2 cellular contexts compared by ENCODE assay signal in genomic region chr19:41363371-41363752, GRCh38.
TF ChIP-seq lines count a peak whose summit lies in the region.

No MANE protein-coding gene starts in this region.

TF ChIP-seq in SK-N-SH, 30 proteins besides CTCF, POLR2A, EP300 and RAD21 (continued from another document):
- TF ChIP-seq ZBTB33 (IDR thresholded peaks at IDR 0.05; ENCODE audit: borderline replicate concordance, low read depth), result no peak

TF ChIP-seq in SK-N-SH treated with all-trans-retinoic acid at 6 μM for 48 hours, 23 proteins besides CTCF, POLR2A, EP300 and RAD21 (continued from another document):
- TF ChIP-seq POU6F1 (CRISPR knock-in tag; IDR thresholded peaks at IDR 0.05; ENCODE audit: borderline replicate concordance, low read depth) (no peak), OSR1 (CRISPR knock-in tag; IDR thresholded peaks at IDR 0.05) (no peak), TSHZ2 (CRISPR knock-in tag; IDR thresholded peaks at IDR 0.05) (no peak), TCF4 (CRISPR knock-in tag; IDR thresholded peaks at IDR 0.05; ENCODE audit: borderline replicate concordance) (no peak), RARB (CRISPR knock-in tag; IDR thresholded peaks at IDR 0.05) (no peak), CREB5 (CRISPR knock-in tag; IDR thresholded peaks at IDR 0.05; ENCODE audit: low read depth) (no peak), ZNF8 (CRISPR knock-in tag; IDR thresholded peaks at IDR 0.05) (no peak), ZNF70 (CRISPR knock-in tag; IDR thresholded peaks at IDR 0.05) (no peak), ZNF565 (CRISPR knock-in tag; conservative IDR thresholded peaks at IDR 0.05; ENCODE audit: low read depth) (no peak), PPARA (CRISPR knock-in tag; IDR thresholded peaks at IDR 0.05; ENCODE audit: borderline replicate concordance) (no peak), BACH2 (CRISPR knock-in tag; IDR thresholded peaks at IDR 0.05; ENCODE audit: borderline replicate concordance) (no peak), ZFP30 (CRISPR knock-in tag; IDR thresholded peaks at IDR 0.05) (no peak), CSDC2 (CRISPR knock-in tag; IDR thresholded peaks at IDR 0.05) (no peak), TOX (CRISPR knock-in tag; IDR thresholded peaks at IDR 0.05; ENCODE audit: borderline replicate concordance) (no peak), SNAI2 (CRISPR knock-in tag; IDR thresholded peaks at IDR 0.05) (no peak), ZFP3 (CRISPR knock-in tag; IDR thresholded peaks at IDR 0.05) (no peak), ZC3H10 (CRISPR knock-in tag; IDR thresholded peaks at IDR 0.05) (no peak)
- TF ChIP-seq, protein P1, sequence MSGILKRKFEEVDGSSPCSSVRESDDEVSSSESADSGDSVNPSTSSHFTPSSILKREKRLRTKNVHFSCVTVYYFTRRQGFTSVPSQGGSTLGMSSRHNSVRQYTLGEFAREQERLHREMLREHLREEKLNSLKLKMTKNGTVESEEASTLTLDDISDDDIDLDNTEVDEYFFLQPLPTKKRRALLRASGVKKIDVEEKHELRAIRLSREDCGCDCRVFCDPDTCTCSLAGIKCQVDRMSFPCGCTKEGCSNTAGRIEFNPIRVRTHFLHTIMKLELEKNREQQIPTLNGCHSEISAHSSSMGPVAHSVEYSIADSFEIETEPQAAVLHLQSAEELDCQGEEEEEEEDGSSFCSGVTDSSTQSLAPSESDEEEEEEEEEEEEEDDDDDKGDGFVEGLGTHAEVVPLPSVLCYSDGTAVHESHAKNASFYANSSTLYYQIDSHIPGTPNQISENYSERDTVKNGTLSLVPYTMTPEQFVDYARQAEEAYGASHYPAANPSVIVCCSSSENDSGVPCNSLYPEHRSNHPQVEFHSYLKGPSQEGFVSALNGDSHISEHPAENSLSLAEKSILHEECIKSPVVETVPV (CRISPR knock-in tag; IDR thresholded peaks at IDR 0.05), result no peak
